Comparison of ENCODE assay signal across 8 cellular contexts in genomic region chr10:84613336-84614021, GRCh38.
DNase-seq lines count a peak whose midpoint lies in the region; ATAC-seq and TF ChIP-seq lines count a peak whose summit lies in the region.

No MANE protein-coding gene starts in this region.

- DNase-seq in COR-L47 (lab: John Stamatoyannopoulos, UW) = peak; percentile 21
- peak; percentile 74 for DNase-seq in LNCaP clone FGC (ENCODE audit: low read depth)
- peak; percentile 74 for DNase-seq in SK-N-DZ (ENCODE audit: low spot score)
- peak; percentile 79 for DNase-seq in iPS DF 4.7 (ENCODE audit: extremely low read depth, low spot score)
- peak in 1 of 2 donors; percentile 73 for DNase-seq in upper lobe of left lung
- DNase-seq in NK-92 treated with Interleukin-12 subunit alpha and Interleukin-12 subunit beta, amount 100 ng/mL, for 24 hours (lab: John Stamatoyannopoulos, UW) = no peak
- DNase-seq in GF-D8 (lab: John Stamatoyannopoulos, UW) = no peak

- H3K4me3 ChIP-seq in LNCaP clone FGC (ENCODE audit: low read depth, low read length) (no peak overlapping the region), upper lobe of left lung (no peak overlapping the region)

- no peak for TF ChIP-seq EP300 in upper lobe of left lung (IDR thresholded peaks at IDR 0.05)

- H3K9me3 ChIP-seq in upper lobe of left lung = no peaks in the 10 kb centered on the region

- H3K4me1 ChIP-seq in upper lobe of left lung = peaks cover 0 to 5% (median 0%) of the 10 kb centered on the region in 4 donors

- TF ChIP-seq CTCF in LNCaP clone FGC (IDR thresholded peaks at IDR 0.05; ENCODE audit: control insufficient read depth, extremely low read depth, insufficient read depth) (peak; percentile 78), upper lobe of left lung (IDR thresholded peaks at IDR 0.05) (peak in 4 of 6 experiments; percentile 25 to 60 (median 57))

- ATAC-seq in GM19463 (IDR thresholded peaks at IDR 0.05; ENCODE audit: unreplicated experiment) = peak; percentile 62
- ATAC-seq in upper lobe of left lung (ENCODE audit: low FRiP score in 2 of 2) = peak; percentile 59 to 85

- 20 to 40% methylated on average over 7 of the region's 7 CpGs for WGBS in upper lobe of left lung, 2 donors

- no peaks in the 10 kb centered on the region for H3K27me3 ChIP-seq in upper lobe of left lung

- TF ChIP-seq POLR2A in upper lobe of left lung (IDR thresholded peaks at IDR 0.05) = no peak

- no peaks in the 10 kb centered on the region for H3K36me3 ChIP-seq in upper lobe of left lung

- peak overlapping the region in 1 of 4 donors; percentile 30 for H3K27ac ChIP-seq in upper lobe of left lung

Comparison
In these comparisons a context has a peak if more than half of its experiments do, and no peak if none do; other contexts are left out.
1. DNase-seq: peak in COR-L47 (single experiment), LNCaP clone FGC (single experiment), SK-N-DZ (single experiment) and iPS DF 4.7 (single experiment); none in NK-92 treated with Interleukin-12 subunit alpha and Interleukin-12 subunit beta, amount 100 ng/mL, for 24 hours (single experiment) and GF-D8 (single experiment).